ENCODE assay signal across 8 cellular contexts in genomic region chr14:55580401-55581010, GRCh38. TPM values are rescaled to one million over a fixed set of nuclear protein-coding genes. Genes with fewer than 3 reads are reported as not detected.
A peak's percentile ranks its signal among the peaks of the same experiment; 100 is the strongest.
DNase-seq lines count a peak whose midpoint lies in the region; ATAC-seq and TF ChIP-seq lines count a peak whose summit lies in the region.

No MANE protein-coding gene starts in this region.

- peak; percentile 40 for DNase-seq in Calu3
- peak; percentile 42 to 45 for DNase-seq in activated CD4-positive, alpha-beta T cell treated with anti-CD3 and anti-CD28 coated beads, Interleukin-2, amount 50 U/mL, for 48 hours
- DNase-seq in effector memory CD4-positive, alpha-beta T cell = peak; percentile 41 to 50 (median 45)
- DNase-seq in mucosa of descending colon = peak; percentile 45 to 76 (median 74)
- peak; percentile 26 for DNase-seq in stimulated activated CD8-positive, alpha-beta memory T cell treated with anti-CD3 and anti-CD28 coated beads, Interleukin-4, amount 100 ng/mL, for 24 hours (ENCODE audit: low read depth)
- DNase-seq in inferior parietal cortex (ENCODE audit: extremely low spot score) = no peak

- peak overlapping the region; percentile 77 for H3K4me3 Mint-ChIP-seq in Calu3 (ENCODE audit: low read depth, unreplicated experiment)
- H3K4me3 Mint-ChIP-seq in IgD-negative memory B cell = peak overlapping the region; percentile 87 to 94 (median 92)

- CTCF ChIA-PET in Calu3 (lab: Charles Lee) = interaction anchor here (0.9 kb wide), 1 partner anchor 50 kb away, joined by 3 read pairs; no protein-coding TSS in a partner anchor

- H3K9me3 ChIP-seq in effector memory CD4-positive, alpha-beta T cell (ENCODE audit: control insufficient read depth, low read length) = no peaks in the 10 kb centered on the region
- H3K9me3 ChIP-seq in mucosa of descending colon = no peaks in the 10 kb centered on the region

- H3K36me3 ChIP-seq in effector memory CD4-positive, alpha-beta T cell (ENCODE audit: control insufficient read depth, insufficient read depth, low read length) = no peaks in the 10 kb centered on the region
- H3K36me3 ChIP-seq in mucosa of descending colon (ENCODE audit: low read depth) = no peaks in the 10 kb centered on the region

- intact Hi-C loops in Calu3 (cut with micrococcal nuclease; ENCODE audit: unreplicated experiment) = no loop called here
- intact Hi-C loops in mucosa of descending colon (cut with DNase I, micrococcal nuclease) = no loop called here

- H3K36me3 Mint-ChIP-seq in Calu3 (ENCODE audit: insufficient read depth, unreplicated experiment) (peaks cover 25% of the 10 kb centered on the region), IgD-negative memory B cell (peaks cover 1% of the 10 kb centered on the region)

- TF ChIP-seq CTCF in Calu3 (IDR thresholded peaks at IDR 0.05; ENCODE audit: unreplicated experiment) = no peak
- TF ChIP-seq CTCF in mucosa of descending colon (IDR thresholded peaks at IDR 0.05) = no peak

- H3K9me3 Mint-ChIP-seq in Calu3 (ENCODE audit: low read depth, unreplicated experiment) = no peaks in the 10 kb centered on the region
- no peaks in the 10 kb centered on the region for H3K9me3 Mint-ChIP-seq in IgD-negative memory B cell

- peak overlapping the region; percentile 78 for H3K27ac ChIP-seq in effector memory CD4-positive, alpha-beta T cell (ENCODE audit: insufficient read depth, low read length, poor library complexity, severe bottlenecking)

- H3K4me1 ChIP-seq in effector memory CD4-positive, alpha-beta T cell (ENCODE audit: control insufficient read depth, insufficient read depth, low read length, poor library complexity, severe bottlenecking) = peaks cover 22% of the 10 kb centered on the region
- peaks cover 37% of the 10 kb centered on the region for H3K4me1 ChIP-seq in mucosa of descending colon (ENCODE audit: low read depth)

- H3K4me3 ChIP-seq in effector memory CD4-positive, alpha-beta T cell (ENCODE audit: insufficient read depth, low read depth, low read length, poor library complexity, severe bottlenecking) = peak overlapping the region; percentile 91
- H3K4me3 ChIP-seq in mucosa of descending colon = peak overlapping the region; percentile 96

- H3K4me1 Mint-ChIP-seq in Calu3 (ENCODE audit: low read depth, unreplicated experiment) = peaks cover 7% of the 10 kb centered on the region
- peaks cover 11 to 30% (median 21%) of the 10 kb centered on the region in 3 donors for H3K4me1 Mint-ChIP-seq in IgD-negative memory B cell

- H3K27ac Mint-ChIP-seq in Calu3 (ENCODE audit: unreplicated experiment) (no peak overlapping the region), IgD-negative memory B cell (peak overlapping the region; percentile 78 to 93 (median 90))

- ATAC-seq in GM21515 (IDR thresholded peaks at IDR 0.05; ENCODE audit: unreplicated experiment) = peak; percentile 42
- peak; percentile 48 for ATAC-seq in mucosa of descending colon

- H3K27me3 Mint-ChIP-seq in Calu3 (ENCODE audit: unreplicated experiment) = no peaks in the 10 kb centered on the region
- no peaks in the 10 kb centered on the region for H3K27me3 Mint-ChIP-seq in IgD-negative memory B cell

- H3K27me3 ChIP-seq in effector memory CD4-positive, alpha-beta T cell (replicated peaks; ENCODE audit: control insufficient read depth, insufficient read depth, low read length, poor library complexity, severe bottlenecking) = no peaks in the 10 kb centered on the region

- BruUV-seq in Calu3 (replicated peaks; lab: Mats Ljungman, UMichigan) = no TSS peak

RNA-seq across cellular contexts. Expression of gene KTN1, which starts 0.5 kb away (rescaled TPM):
- total RNA-seq in Calu3 (2022) (119 and 141 TPM in 2 replicates), mucosa of descending colon (100 to 1,000 TPM; 181 to 299 (median 251) TPM)
- polyA plus RNA-seq in IgD-negative memory B cell = 55.3 TPM
